ENCODE assay signal across 33 cellular contexts in the genomic region with DNA sequence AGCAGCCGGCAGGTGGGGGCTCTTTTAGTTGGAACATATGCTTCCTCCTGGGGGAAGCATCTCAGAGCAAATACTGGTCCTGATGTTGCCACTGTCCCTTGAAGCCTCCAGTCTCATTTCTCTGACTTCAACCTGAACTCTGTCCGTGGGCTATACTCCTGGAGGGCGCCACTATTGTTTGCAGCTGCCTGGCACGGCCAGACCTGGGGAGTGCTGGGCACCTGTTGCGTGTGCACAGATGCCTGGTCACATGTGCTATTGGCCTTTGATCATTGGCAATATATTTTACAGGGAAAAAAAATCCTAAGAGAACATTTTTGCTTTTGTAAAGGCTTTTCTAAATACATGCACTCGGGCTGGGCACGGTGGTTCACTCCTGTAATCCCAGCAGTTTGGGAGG. TPM values are rescaled to one million over a fixed set of nuclear protein-coding genes. Genes with fewer than 3 reads are reported as not detected.
"Had no signal": no experiment of that assay in that cellular context is flagged by ENCODE, and none has a peak within 500 bp of the region (broad histone marks: within the 10 kb centered on the region; RNA-seq: fewer than 3 reads in every experiment).

No MANE protein-coding gene starts in this region.

- H3K27me3 ChIP-seq: ovary, stomach, thyroid gland, tibial nerve, upper lobe of left lung, uterus had no signal

- H3K4me3 ChIP-seq: ovary, psoas muscle, skin epidermis, stomach, thoracic aorta, thyroid gland, tibial nerve, upper lobe of left lung, uterus had no signal

- H3K79me2 ChIP-seq: parathyroid adenoma had no signal

- H3K4me1 ChIP-seq: parathyroid adenoma, psoas muscle, stomach, thyroid gland, upper lobe of left lung, uterus had no signal

- H3K9ac ChIP-seq: parathyroid adenoma had no signal

- H3K9me3 ChIP-seq: neutrophil, ovary, psoas muscle, stomach, thyroid gland, uterus had no signal

- DNase-seq: naive B cell; naive thymus-derived CD8-positive, alpha-beta T cell; nephron progenitor cell; occipital lobe; ovary; psoas muscle; right cardiac atrium; stimulated activated CD4-positive, alpha-beta T cell treated with anti-CD3 and anti-CD28 coated beads, Interleukin-15, amount 100 ng/mL, for 24 hours; stimulated activated CD4-positive, alpha-beta T cell treated with anti-CD3 and anti-CD28 coated beads, Interleukin-2, amount 100 ng/mL, for 24 hours; stimulated activated CD4-positive, alpha-beta T cell treated with anti-CD3 and anti-CD28 coated beads, Interleukin-2, amount 100 ng/mL, for 48 hours; stimulated activated CD4-positive, alpha-beta T cell treated with anti-CD3 and anti-CD28 coated beads, Interleukin-4, amount 100 ng/mL, for 24 hours; stimulated activated naive B cell treated with anti-CD40 and anti-IgM and Interleukin-4, amounts not matched to agents 10 μg/mL and 1 μg/mL and 100 μg/mL, for 72 hours; stimulated activated naive CD4-positive, alpha-beta T cell treated with Interleukin-2 at 50 U/mL for 16 hours; stomach; thyroid gland; trophoblast cell; upper lobe of left lung; uterus had no signal

- H2AFZ ChIP-seq: parathyroid adenoma had no signal

- ATAC-seq: naive thymus-derived CD8-positive, alpha-beta T cell; natural killer cell treated with Interleukin-12 subunit alpha and Interleukin-12 subunit beta and Interleukin-15 and Interleukin-18, amount 100 ng/mL, for 72 hours; psoas muscle; right cardiac atrium; sciatic nerve; stimulated activated effector memory CD8-positive, alpha-beta T cell treated with anti-CD3 and anti-CD28 coated beads, Interleukin-12 subunit alpha, Interleukin-12 subunit beta, amount 100 ng/mL, for 72 hours; stimulated activated naive B cell treated with anti-CD40 and anti-IgM and Interleukin-4, amounts not matched to agents 10 μg/mL and 1 μg/mL and 100 μg/mL, for 72 hours had no signal

- H3K27ac ChIP-seq: neutrophil, ovary, parathyroid adenoma, psoas muscle, skin epidermis, stomach, thoracic aorta, thyroid gland, tibial nerve, upper lobe of left lung, uterus had no signal

- H3K36me3 ChIP-seq: neutrophil, ovary, thyroid gland, uterus had no signal

RNA-seq across cellular contexts. Expression of a gene that starts 18.2 kb away (rescaled TPM):
- total RNA-seq: naive thymus-derived CD8-positive, alpha-beta T cell; natural killer cell treated with Interleukin-12 subunit alpha and Interleukin-12 subunit beta and Interleukin-15 and Interleukin-18, amount 100 ng/mL, for 72 hours; neural crest cell; occipital lobe; osteoblast; progenitor cell of endocrine pancreas; psoas muscle; renal cortical epithelial cell; right cardiac atrium; sciatic nerve; stomach; subcutaneous adipose tissue; temporal lobe; thoracic aorta; thyroid gland; tibial nerve; upper lobe of left lung; ureter had no signal
- polyA plus RNA-seq: naive thymus-derived CD8-positive, alpha-beta T cell; ovary; psoas muscle; right cardiac atrium had no signal
